Comparison of ENCODE assay signal across 25 cellular contexts in genomic region chr13:91101436-91101835, GRCh38.
"Had no signal": no experiment of that assay in that cellular context is flagged by ENCODE, and none has a peak within 500 bp of the region (broad histone marks: within the 10 kb centered on the region; RNA-seq: fewer than 3 reads in every experiment).

No MANE protein-coding gene starts in this region.

- H3K4me1 ChIP-seq: esophagus muscularis mucosa, heart right ventricle, left lung, lower lobe of right lung, right atrium auricular region, spleen, tibial nerve had no signal

- FAIRE-seq: astrocyte had no signal

- H3K9me3 ChIP-seq: esophagus muscularis mucosa, heart right ventricle, left lung, lower lobe of right lung, mucosa of descending colon, right atrium auricular region, spleen, tibial nerve had no signal

- DNase-seq: activated CD4-positive, alpha-beta T cell treated with anti-CD3 and anti-CD28 coated beads for 36 hours; activated CD4-positive, alpha-beta T cell treated with anti-CD3 and anti-CD28 coated beads, Interleukin-2, amount 50 U/mL, for 48 hours; activated CD4-positive, CD25-positive, alpha-beta regulatory T cell; activated CD8-positive, alpha-beta memory T cell treated with anti-CD3 and anti-CD28 coated beads, Interleukin-2, amount 50 U/mL, for 4 hours; activated effector memory CD4-positive, alpha-beta T cell treated with anti-CD3 and anti-CD28 coated beads, Interleukin-2, amount 50 U/mL, for 16 hours; activated naive CD4-positive, alpha-beta T cell treated with anti-CD3 and anti-CD28 coated beads, Interleukin-2, amount 10 ng/mL, durations not matched to agents 7 days and 5 days; activated naive CD8-positive, alpha-beta T cell treated with anti-CD3 and anti-CD28 coated beads, Interleukin-2, amount 10 ng/mL, durations not matched to agents 7 days and 5 days; activated T-cell treated with anti-CD3 and anti-CD28 coated beads, Interleukin-2, amount 50 U/mL, for 1 hour; caudate nucleus; foreskin melanocyte; heart right ventricle; kidney glomerular epithelial cell; left lung; lower lobe of right lung; mesenchymal stem cell; mucosa of descending colon; occipital lobe; spleen; stimulated activated naive CD4-positive, alpha-beta T cell had no signal

- H3K27ac Mint-ChIP-seq: activated CD4-positive, alpha-beta T cell treated with anti-CD3 and anti-CD28 coated beads for 36 hours; activated naive CD4-positive, alpha-beta T cell treated with anti-CD3 and anti-CD28 coated beads, Interleukin-2, amount 10 ng/mL, durations not matched to agents 7 days and 5 days; activated naive CD8-positive, alpha-beta T cell treated with anti-CD3 and anti-CD28 coated beads, Interleukin-2, amount 10 ng/mL, durations not matched to agents 7 days and 5 days; activated T-helper 1 cell treated with anti-CD3 and anti-CD28 coated beads, Interleukin-12 subunit alpha, Interleukin-12 subunit beta, Interleukin-2, Interleukin-4 antibody, amounts not matched to agents 30 ng/mL and 10 ng/mL and 1 ng/mL, durations not matched to agents 14 hours and 24 hours and 36 hours; natural killer cell treated with Interleukin-12 subunit alpha and Interleukin-12 subunit beta and Interleukin-15 and Interleukin-18, amount 100 ng/mL, for 72 hours had no signal

- ATAC-seq: activated CD4-positive, alpha-beta T cell treated with anti-CD3 and anti-CD28 coated beads for 36 hours; left lung; lower lobe of right lung; mucosa of descending colon; natural killer cell treated with Interleukin-12 subunit alpha and Interleukin-12 subunit beta and Interleukin-15 and Interleukin-18, amount 100 ng/mL, for 72 hours had no signal

- H3K27me3 ChIP-seq: esophagus muscularis mucosa, left lung, right atrium auricular region, spleen, tibial nerve had no signal

- H3K4me3 ChIP-seq: esophagus muscularis mucosa, heart right ventricle, left lung, lower lobe of right lung, mucosa of descending colon, right atrium auricular region, spleen, tibial nerve had no signal

- H3K4me1 Mint-ChIP-seq: activated CD4-positive, alpha-beta T cell treated with anti-CD3 and anti-CD28 coated beads for 36 hours; activated naive CD4-positive, alpha-beta T cell treated with anti-CD3 and anti-CD28 coated beads, Interleukin-2, amount 10 ng/mL, durations not matched to agents 7 days and 5 days; activated naive CD8-positive, alpha-beta T cell treated with anti-CD3 and anti-CD28 coated beads, Interleukin-2, amount 10 ng/mL, durations not matched to agents 7 days and 5 days had no signal

- H3K36me3 Mint-ChIP-seq: activated naive CD4-positive, alpha-beta T cell treated with anti-CD3 and anti-CD28 coated beads, Interleukin-2, amount 10 ng/mL, durations not matched to agents 7 days and 5 days; activated naive CD8-positive, alpha-beta T cell treated with anti-CD3 and anti-CD28 coated beads, Interleukin-2, amount 10 ng/mL, durations not matched to agents 7 days and 5 days; natural killer cell treated with Interleukin-12 subunit alpha and Interleukin-12 subunit beta and Interleukin-15 and Interleukin-18, amount 100 ng/mL, for 72 hours had no signal

- H3K9me3 Mint-ChIP-seq: activated naive CD4-positive, alpha-beta T cell treated with anti-CD3 and anti-CD28 coated beads, Interleukin-2, amount 10 ng/mL, durations not matched to agents 7 days and 5 days; activated naive CD8-positive, alpha-beta T cell treated with anti-CD3 and anti-CD28 coated beads, Interleukin-2, amount 10 ng/mL, durations not matched to agents 7 days and 5 days; activated T-helper 1 cell treated with anti-CD3 and anti-CD28 coated beads, Interleukin-12 subunit alpha, Interleukin-12 subunit beta, Interleukin-2, Interleukin-4 antibody, amounts not matched to agents 30 ng/mL and 10 ng/mL and 1 ng/mL, durations not matched to agents 14 hours and 24 hours and 36 hours had no signal

- H3K36me3 ChIP-seq: esophagus muscularis mucosa, heart right ventricle, left lung, lower lobe of right lung, right atrium auricular region, spleen, tibial nerve had no signal

- H3K4me3 Mint-ChIP-seq: activated CD4-positive, alpha-beta T cell treated with anti-CD3 and anti-CD28 coated beads for 36 hours; activated naive CD4-positive, alpha-beta T cell treated with anti-CD3 and anti-CD28 coated beads, Interleukin-2, amount 10 ng/mL, durations not matched to agents 7 days and 5 days; activated naive CD8-positive, alpha-beta T cell treated with anti-CD3 and anti-CD28 coated beads, Interleukin-2, amount 10 ng/mL, durations not matched to agents 7 days and 5 days; activated T-helper 1 cell treated with anti-CD3 and anti-CD28 coated beads, Interleukin-12 subunit alpha, Interleukin-12 subunit beta, Interleukin-2, Interleukin-4 antibody, amounts not matched to agents 30 ng/mL and 10 ng/mL and 1 ng/mL, durations not matched to agents 14 hours and 24 hours and 36 hours; natural killer cell treated with Interleukin-12 subunit alpha and Interleukin-12 subunit beta and Interleukin-15 and Interleukin-18, amount 100 ng/mL, for 72 hours had no signal

- H3K27me3 Mint-ChIP-seq: activated CD4-positive, alpha-beta T cell treated with anti-CD3 and anti-CD28 coated beads for 36 hours; activated naive CD4-positive, alpha-beta T cell treated with anti-CD3 and anti-CD28 coated beads, Interleukin-2, amount 10 ng/mL, durations not matched to agents 7 days and 5 days; natural killer cell treated with Interleukin-12 subunit alpha and Interleukin-12 subunit beta and Interleukin-15 and Interleukin-18, amount 100 ng/mL, for 72 hours had no signal

- H3K27ac ChIP-seq: esophagus muscularis mucosa, heart right ventricle, left lung, lower lobe of right lung, right atrium auricular region, spleen, tibial nerve had no signal
